Comparison of ENCODE assay signal across 1 cellular context in genomic region chr3:93973160-93974126, GRCh38.
TF ChIP-seq lines count a peak whose summit lies in the region.

PROS1 (minus strand) TSS chr3:93973896; CDS start chr3:93973749, 147 bp downstream.

TF ChIP-seq in K562, 482 proteins besides CTCF, POLR2A, EP300 and RAD21 (continued from another document and continues in another):
- no peak for TF ChIP-seq RREB1 (CRISPR knock-in tag; IDR thresholded peaks at IDR 0.05)
- TF ChIP-seq ZNF696 (CRISPR knock-in tag; conservative IDR thresholded peaks at IDR 0.05): no peak
- no peak for TF ChIP-seq TEAD1 (CRISPR knock-in tag; IDR thresholded peaks at IDR 0.05)
- TF ChIP-seq RHOXF2B (CRISPR knock-in tag; conservative IDR thresholded peaks at IDR 0.05): no peak
- no peak for TF ChIP-seq ADNP (tag; IDR thresholded peaks at IDR 0.05)
- peak; percentile 50; the same call in 1 of the 2 replicates for TF ChIP-seq GTF2E2 (tag; IDR thresholded peaks at IDR 0.05)
- no peak for TF ChIP-seq ERF (CRISPR knock-in tag; IDR thresholded peaks at IDR 0.05)
- no peak for TF ChIP-seq JUNB (CRISPR knock-in tag; conservative IDR thresholded peaks at IDR 0.05)
- peak; percentile 94 for TF ChIP-seq CTBP1 (IDR thresholded peaks at IDR 0.05; ENCODE audit: borderline replicate concordance)
- TF ChIP-seq ZNF445 (CRISPR knock-in tag; IDR thresholded peaks at IDR 0.05; ENCODE audit: low read depth): no peak
- peak in 1 of 2 experiments; percentile 34; a peak in 1 of 4 replicates for TF ChIP-seq FOXA3 (CRISPR knock-in tag; conservative IDR thresholded peaks at IDR 0.05 in 1 of 2, IDR thresholded peaks at IDR 0.05 in 1 of 2)
- peak; percentile 76 to 78; a peak in 3 of 4 replicates for TF ChIP-seq NRF1 (conservative IDR thresholded peaks at IDR 0.05 in 1 of 2, IDR thresholded peaks at IDR 0.05 in 1 of 2)
- TF ChIP-seq IFI16 (CRISPR knock-in tag; IDR thresholded peaks at IDR 0.05): no peak
- TF ChIP-seq SMAD3 (CRISPR knock-in tag; conservative IDR thresholded peaks at IDR 0.05): no peak
- no peak for TF ChIP-seq TCF15 (CRISPR knock-in tag; IDR thresholded peaks at IDR 0.05)
- peak; percentile 82 for TF ChIP-seq RNF2 (IDR thresholded peaks at IDR 0.05)
- no peak for TF ChIP-seq CBX5 (IDR thresholded peaks at IDR 0.05; ENCODE audit: borderline replicate concordance, low read depth)
- TF ChIP-seq SRSF9 (IDR thresholded peaks at IDR 0.05; ENCODE audit: borderline replicate concordance, low read depth, low read length): no peak
- no peak for TF ChIP-seq NUFIP1 (IDR thresholded peaks at IDR 0.05; ENCODE audit: partially characterized antibody)
- TF ChIP-seq NFYB (IDR thresholded peaks at IDR 0.05; ENCODE audit: extremely low read depth, insufficient read length): no peak
- no peak for TF ChIP-seq ZNF165 (CRISPR knock-in tag; IDR thresholded peaks at IDR 0.05; ENCODE audit: borderline replicate concordance)
- no peak for TF ChIP-seq HLTF (IDR thresholded peaks at IDR 0.05)
- TF ChIP-seq NCOA1 (IDR thresholded peaks at IDR 0.05; ENCODE audit: low read depth): no peak
- no peak for TF ChIP-seq BDP1 (IDR thresholded peaks at IDR 0.05; ENCODE audit: insufficient read depth, insufficient read length)
- TF ChIP-seq KDM5B (IDR thresholded peaks at IDR 0.05; ENCODE audit: insufficient replicate concordance, low read depth, low read length): peak; percentile 68
- no peak for TF ChIP-seq OTX1 (CRISPR knock-in tag; IDR thresholded peaks at IDR 0.05)
- no peak for TF ChIP-seq CBX8 (IDR thresholded peaks at IDR 0.05; ENCODE audit: borderline replicate concordance, extremely low read depth, low read depth, low read length, poor library complexity, severe bottlenecking)
- TF ChIP-seq MCM5 (IDR thresholded peaks at IDR 0.05; ENCODE audit: low read depth): no peak
- no peak for TF ChIP-seq THRB (CRISPR knock-in tag; conservative IDR thresholded peaks at IDR 0.05)
- TF ChIP-seq POLR2H (tag; IDR thresholded peaks at IDR 0.05; ENCODE audit: low read depth): no peak; the same call in none of the 2 replicates
- TF ChIP-seq BACH1 (tag; IDR thresholded peaks at IDR 0.05): no peak
- no peak for TF ChIP-seq BRCA1 (IDR thresholded peaks at IDR 0.05)
- no peak for TF ChIP-seq BRCA1 (CRISPR knock-in tag; IDR thresholded peaks at IDR 0.05)
- TF ChIP-seq AFF1 (IDR thresholded peaks at IDR 0.05; ENCODE audit: low read depth in 1 of 2, partially characterized antibody in 2 of 2): no peak
- TF ChIP-seq ZNF133 (CRISPR knock-in tag; IDR thresholded peaks at IDR 0.05): no peak
- no peak for TF ChIP-seq HDGF (IDR thresholded peaks at IDR 0.05)
- TF ChIP-seq ZNF121 (CRISPR knock-in tag; conservative IDR thresholded peaks at IDR 0.05): no peak
- TF ChIP-seq RFX1 (IDR thresholded peaks at IDR 0.05): no peak
- TF ChIP-seq TFE3 (CRISPR knock-in tag; IDR thresholded peaks at IDR 0.05): no peak
- TF ChIP-seq SREBF1 (IDR thresholded peaks at IDR 0.05; ENCODE audit: borderline replicate concordance, low read depth, low read length): no peak
- TF ChIP-seq CREBBP (IDR thresholded peaks at IDR 0.05; ENCODE audit: low read depth, low read length): no peak
- no peak for TF ChIP-seq PRPF4 (IDR thresholded peaks at IDR 0.05; ENCODE audit: insufficient read depth, low read depth, low read length, poor library complexity, severe bottlenecking)
- no peak for TF ChIP-seq MEF2A (IDR thresholded peaks at IDR 0.05; ENCODE audit: control insufficient read depth, low read depth, low read length)
- TF ChIP-seq CC2D1A (IDR thresholded peaks at IDR 0.05): no peak
- no peak for TF ChIP-seq PML (IDR thresholded peaks at IDR 0.05; ENCODE audit: low read length)
- no peak for TF ChIP-seq XRCC4 (IDR thresholded peaks at IDR 0.05; ENCODE audit: extremely low read depth, insufficient read depth, insufficient read length)
- TF ChIP-seq CHCHD3 (CRISPR knock-in tag; IDR thresholded peaks at IDR 0.05): no peak
- TF ChIP-seq PBX2 (CRISPR knock-in tag; IDR thresholded peaks at IDR 0.05; ENCODE audit: low read depth): no peak
- TF ChIP-seq PBX2 (tag; conservative IDR thresholded peaks at IDR 0.05; ENCODE audit: low read depth): no peak
- TF ChIP-seq, protein P1, sequence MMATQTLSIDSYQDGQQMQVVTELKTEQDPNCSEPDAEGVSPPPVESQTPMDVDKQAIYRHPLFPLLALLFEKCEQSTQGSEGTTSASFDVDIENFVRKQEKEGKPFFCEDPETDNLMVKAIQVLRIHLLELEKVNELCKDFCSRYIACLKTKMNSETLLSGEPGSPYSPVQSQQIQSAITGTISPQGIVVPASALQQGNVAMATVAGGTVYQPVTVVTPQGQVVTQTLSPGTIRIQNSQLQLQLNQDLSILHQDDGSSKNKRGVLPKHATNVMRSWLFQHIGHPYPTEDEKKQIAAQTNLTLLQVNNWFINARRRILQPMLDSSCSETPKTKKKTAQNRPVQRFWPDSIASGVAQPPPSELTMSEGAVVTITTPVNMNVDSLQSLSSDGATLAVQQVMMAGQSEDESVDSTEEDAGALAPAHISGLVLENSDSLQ (IDR thresholded peaks at IDR 0.05): no peak
- TF ChIP-seq PHTF2 (CRISPR knock-in tag; IDR thresholded peaks at IDR 0.05): no peak
- TF ChIP-seq POLR2AphosphoS5 (IDR thresholded peaks at IDR 0.05; ENCODE audit: control insufficient read depth, insufficient read depth, low read depth, low read length): no peak; the same call in 1 of the 2 replicates
- TF ChIP-seq MTA3 (IDR thresholded peaks at IDR 0.05; ENCODE audit: borderline replicate concordance): peak; percentile 78; the same call in 1 of the 2 replicates
